ENCODE assay signal across 24 cellular contexts in genomic region chr7:108301387-108301786, GRCh38.
"Had no signal": no experiment of that assay in that cellular context is flagged by ENCODE, and none has a peak within 500 bp of the region (broad histone marks: within the 10 kb centered on the region; RNA-seq: fewer than 3 reads in every experiment).

No MANE protein-coding gene starts in this region.

- H3K27ac Mint-ChIP-seq: memory B cell; natural killer cell; stimulated activated effector memory CD8-positive, alpha-beta T cell treated with anti-CD3 and anti-CD28 coated beads, Interleukin-12 subunit alpha, Interleukin-12 subunit beta, amount 100 ng/mL, for 72 hours had no signal

- H3K4me1 Mint-ChIP-seq: memory B cell; natural killer cell; stimulated activated effector memory CD8-positive, alpha-beta T cell treated with anti-CD3 and anti-CD28 coated beads, Interleukin-12 subunit alpha, Interleukin-12 subunit beta, amount 100 ng/mL, for 72 hours had no signal

- DNase-seq: dorsolateral prefrontal cortex; effector CD4-positive, alpha-beta T cell; foreskin fibroblast; gastrocnemius medialis; head of caudate nucleus; natural killer cell; sigmoid colon; stimulated activated CD4-positive, alpha-beta T cell treated with anti-CD3 and anti-CD28 coated beads, Interleukin-2, amount 100 ng/mL, for 24 hours; stimulated activated CD4-positive, alpha-beta T cell treated with anti-CD3 and anti-CD28 coated beads, Interleukin-4, amount 100 ng/mL, for 24 hours; stimulated activated naive CD4-positive, alpha-beta T cell treated with Interleukin-2 at 50 U/mL for 16 hours; substantia nigra; testis; tibial artery; upper lobe of left lung had no signal

- H3K36me3 Mint-ChIP-seq: memory B cell; natural killer cell; stimulated activated effector memory CD8-positive, alpha-beta T cell treated with anti-CD3 and anti-CD28 coated beads, Interleukin-12 subunit alpha, Interleukin-12 subunit beta, amount 100 ng/mL, for 72 hours had no signal

- H3K9me3 ChIP-seq: gastrocnemius medialis, neutrophil, prostate gland, right atrium auricular region, sigmoid colon, testis, tibial artery, upper lobe of left lung had no signal

- H3K4me1 ChIP-seq: gastrocnemius medialis, prostate gland, right atrium auricular region, sigmoid colon, testis, tibial artery, upper lobe of left lung had no signal

- H3K4me3 ChIP-seq: dorsolateral prefrontal cortex, gastrocnemius medialis, lung, prostate gland, right atrium auricular region, sigmoid colon, testis, tibial artery, upper lobe of left lung had no signal

- ATAC-seq: gastrocnemius medialis; left lobe of liver; natural killer cell; stimulated activated effector memory CD8-positive, alpha-beta T cell treated with anti-CD3 and anti-CD28 coated beads, Interleukin-12 subunit alpha, Interleukin-12 subunit beta, amount 100 ng/mL, for 72 hours had no signal

- H3K27me3 ChIP-seq: dorsolateral prefrontal cortex, gastrocnemius medialis, neutrophil, right atrium auricular region, sigmoid colon, testis, tibial artery, upper lobe of left lung had no signal

- H3K4me3 Mint-ChIP-seq: memory B cell; natural killer cell; neural crest cell; stimulated activated effector memory CD8-positive, alpha-beta T cell treated with anti-CD3 and anti-CD28 coated beads, Interleukin-12 subunit alpha, Interleukin-12 subunit beta, amount 100 ng/mL, for 72 hours had no signal

- H3K9me3 Mint-ChIP-seq: memory B cell; neural crest cell; stimulated activated effector memory CD8-positive, alpha-beta T cell treated with anti-CD3 and anti-CD28 coated beads, Interleukin-12 subunit alpha, Interleukin-12 subunit beta, amount 100 ng/mL, for 72 hours had no signal

- FAIRE-seq: keratinocyte, urothelium cell line had no signal

- H3K36me3 ChIP-seq: gastrocnemius medialis, neutrophil, prostate gland, right atrium auricular region, sigmoid colon, tibial artery, upper lobe of left lung had no signal

- H3K27ac ChIP-seq: gastrocnemius medialis, neutrophil, prostate gland, right atrium auricular region, sigmoid colon, testis, tibial artery, upper lobe of left lung had no signal
